In the genomic region with DNA sequence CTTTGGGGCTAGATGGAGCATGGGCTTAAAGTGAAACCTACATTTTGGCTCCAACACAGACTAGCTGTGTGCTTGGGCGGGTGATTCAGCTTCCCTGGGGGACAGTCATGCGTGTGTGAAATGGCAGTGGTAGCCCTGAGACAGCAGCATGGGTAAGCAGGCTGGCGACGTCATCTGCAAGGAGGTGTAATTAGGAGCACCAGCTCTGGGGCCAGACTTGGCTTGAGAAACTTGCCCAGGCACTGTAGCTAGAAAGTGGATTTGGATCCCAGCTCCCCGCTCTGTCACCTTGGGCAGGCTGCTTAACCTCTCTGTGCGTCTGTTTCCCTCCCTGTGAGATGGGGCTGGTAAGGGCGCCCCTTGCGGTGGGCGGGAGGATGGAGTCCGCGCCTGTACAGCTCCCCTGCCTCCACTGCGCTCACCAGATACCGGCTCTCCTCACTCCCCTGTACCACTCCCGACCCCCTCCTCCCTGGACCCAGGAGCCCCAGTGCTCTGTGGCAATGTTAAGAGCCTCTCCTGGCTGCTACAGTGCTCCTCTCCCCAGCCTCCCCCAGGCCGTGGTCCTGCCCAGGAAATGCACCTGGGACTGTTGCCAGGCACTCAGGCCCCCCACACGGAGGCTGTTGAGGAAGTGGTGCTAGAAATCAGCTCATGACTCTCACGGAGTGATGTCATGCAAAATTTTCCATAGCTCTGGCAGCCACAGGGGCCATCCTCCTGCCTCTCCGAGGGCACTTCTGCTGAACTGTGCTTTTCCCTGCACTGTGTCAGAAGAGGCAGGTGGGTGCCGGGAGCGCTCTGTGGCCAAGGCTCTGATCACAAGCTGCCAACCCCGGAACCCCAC, we compare ENCODE assay signal across 8 cellular contexts. TPM values are rescaled to one million over a fixed set of nuclear protein-coding genes. Genes with fewer than 3 reads are reported as not detected.
DNase-seq lines count a peak whose midpoint lies in the region; ATAC-seq and TF ChIP-seq lines count a peak whose summit lies in the region.

No MANE protein-coding gene starts in this region.

- POLR2A ChIA-PET in activated CD4-positive, alpha-beta memory T cell treated with anti-CD3 and anti-CD28 coated beads for 36 hours (lab: Charles Lee) = interaction anchor here (0.6 to 2.3 kb wide), 15 partner anchors 12 to 711 kb away, joined by 3 to 14 read pairs (median 4); a partner anchor contains a TSS

- DNase-seq in NCI-H510A (lab: John Stamatoyannopoulos, UW) (peak; percentile 73), dorsolateral prefrontal cortex (peak in 6 of 10 donors; percentile 55 to 90 (median 73))
- DNase-seq in activated CD4-positive, alpha-beta memory T cell treated with anti-CD3 and anti-CD28 coated beads for 36 hours = peak; percentile 90
- DNase-seq in stimulated activated CD8-positive, alpha-beta memory T cell treated with anti-CD3 and anti-CD28 coated beads, Interleukin-7, amount 100 ng/mL, for 1 hour (ENCODE audit: low read depth in 2 of 2) = peak; percentile 50 to 55

- intact Hi-C loops in activated CD4-positive, alpha-beta memory T cell treated with anti-CD3 and anti-CD28 coated beads for 36 hours (cut with micrococcal nuclease) = loop anchor here (1.0 to 10.0 kb wide), 10 partner anchors 17 to 629 kb away; a partner anchor contains a TSS
- intact Hi-C loops in dorsolateral prefrontal cortex (cut with DNase I) = loop anchor here in 1 of 2 donors (5.0 kb wide), 1 partner anchor 44 kb away; a partner anchor contains a TSS

- H3K27ac Mint-ChIP-seq in activated CD4-positive, alpha-beta memory T cell treated with anti-CD3 and anti-CD28 coated beads for 36 hours = peak overlapping the region; percentile 98

- no peaks in the 10 kb centered on the region for H3K36me3 ChIP-seq in ACC112 (ENCODE audit: insufficient read depth, low read length)

- ATAC-seq in GM18873 (IDR thresholded peaks at IDR 0.05; ENCODE audit: low FRiP score, unreplicated experiment) (peak; percentile 84), HG03108 (IDR thresholded peaks at IDR 0.05; ENCODE audit: unreplicated experiment) (peak; percentile 66)

- peak overlapping the region; percentile 97 for H3K27ac ChIP-seq in ACC112 (ENCODE audit: low read depth, low read length)
- peak overlapping the region; percentile 54 to 100 (median 93) for H3K27ac ChIP-seq in dorsolateral prefrontal cortex

- peak overlapping the region; percentile 77 for H3K4me3 Mint-ChIP-seq in activated CD4-positive, alpha-beta memory T cell treated with anti-CD3 and anti-CD28 coated beads for 36 hours

- no peaks in the 10 kb centered on the region for H3K27me3 Mint-ChIP-seq in activated CD4-positive, alpha-beta memory T cell treated with anti-CD3 and anti-CD28 coated beads for 36 hours

- H3K79me2 ChIP-seq in ACC112 (ENCODE audit: control insufficient read depth, insufficient read depth, low read length, unreplicated experiment) = peaks cover 32% of the 10 kb centered on the region

- no peaks in the 10 kb centered on the region for H3K9me3 Mint-ChIP-seq in activated CD4-positive, alpha-beta memory T cell treated with anti-CD3 and anti-CD28 coated beads for 36 hours

- no peak overlapping the region for H2AFZ ChIP-seq in ACC112 (ENCODE audit: low read length, unreplicated experiment)

- H3K27me3 ChIP-seq in ACC112 (ENCODE audit: insufficient read depth, low read length) (no peaks in the 10 kb centered on the region), dorsolateral prefrontal cortex (no peaks in the 10 kb centered on the region), mononuclear cell (ENCODE audit: insufficient read depth, low read length) (no peaks in the 10 kb centered on the region)

- H3K4me1 ChIP-seq in ACC112 (ENCODE audit: control insufficient read depth, insufficient read depth, low read length, unreplicated experiment) = peaks cover 48% of the 10 kb centered on the region
- H3K4me1 ChIP-seq in mononuclear cell (ENCODE audit: insufficient read depth, low read length) = peaks cover 39% of the 10 kb centered on the region

- H3K4me3 ChIP-seq in ACC112 (ENCODE audit: low read depth, low read length) (peak overlapping the region; percentile 23), dorsolateral prefrontal cortex (peak overlapping the region in 35 of 59 donors; percentile 0 to 53 (median 19)), mononuclear cell (ENCODE audit: low read length) (peak overlapping the region; percentile 4)

- H3K9me3 ChIP-seq in mononuclear cell (ENCODE audit: low read depth, low read length) = no peaks in the 10 kb centered on the region

- peak in 46 of 56 donors; percentile 17 to 55 (median 34) for TF ChIP-seq CTCF in dorsolateral prefrontal cortex (IDR thresholded peaks at IDR 0.05 in 54 of 56, conservative IDR thresholded peaks at IDR 0.05 in 2 of 56; ENCODE audit: low read depth in 1 of 56, partially characterized antibody in 56 of 56)

- H3K36me3 Mint-ChIP-seq in activated CD4-positive, alpha-beta memory T cell treated with anti-CD3 and anti-CD28 coated beads for 36 hours = peaks cover 7% of the 10 kb centered on the region

- H3K4me1 Mint-ChIP-seq in activated CD4-positive, alpha-beta memory T cell treated with anti-CD3 and anti-CD28 coated beads for 36 hours (ENCODE audit: low read depth) = peaks cover 29% of the 10 kb centered on the region

- CTCF ChIA-PET in activated CD4-positive, alpha-beta memory T cell treated with anti-CD3 and anti-CD28 coated beads for 36 hours (lab: Charles Lee) = interaction anchor here (0.6 to 2.1 kb wide), 43 partner anchors 10 to 1530 kb away, joined by 3 to 62 read pairs (median 5); a partner anchor contains a TSS

RNA-seq across cellular contexts. Expression of a gene that starts 44.6 kb away (rescaled TPM):
- total RNA-seq in activated CD4-positive, alpha-beta memory T cell treated with anti-CD3 and anti-CD28 coated beads for 36 hours = 10 to 100 TPM; 32.2 to 32.3 TPM
- total RNA-seq in dorsolateral prefrontal cortex = 100 to 1,000 TPM in 47 of 120 experiments, 10 to 100 TPM in 73; 41.0 to 257 (median 86.5) TPM
- total RNA-seq in mononuclear cell = 19.2 TPM

Comparison
In these comparisons a context has a peak if more than half of its experiments do, and no peak if none do; other contexts are left out.
1. Peak in every context shown above with its lines: DNase-seq, ATAC-seq, H3K4me3 ChIP-seq and H3K27ac ChIP-seq.